ENCODE assay signal across 8 cellular contexts in genomic region chr19:57830071-57830602, GRCh38. TPM values are rescaled to one million over a fixed set of nuclear protein-coding genes. Genes with fewer than 3 reads are reported as not detected.
DNase-seq lines count a peak whose midpoint lies in the region; ATAC-seq and TF ChIP-seq lines count a peak whose summit lies in the region.

ZNF587B (plus strand) TSS chr19:57830299; CDS start chr19:57830529, 230 bp downstream.

- no peaks in the 10 kb centered on the region for H3K36me3 ChIP-seq in KMS-11 (ENCODE audit: insufficient read depth)

- H4K20me1 ChIP-seq in KMS-11 (ENCODE audit: insufficient read depth) = 0 out of 2 replicates have a peak, but pooled peaks cover 5% of the 10 kb centered on the region

- no peaks in the 10 kb centered on the region for H3K27me3 Mint-ChIP-seq in activated T-cell treated with anti-CD3 and anti-CD28 coated beads, Interleukin-2, amount 50 U/mL, for 4 hours (ENCODE audit: low read depth)

- peaks cover 22% of the 10 kb centered on the region for H3K4me1 Mint-ChIP-seq in activated T-cell treated with anti-CD3 and anti-CD28 coated beads, Interleukin-2, amount 50 U/mL, for 4 hours (ENCODE audit: low read depth)

- ATAC-seq in activated T-cell treated with anti-CD3 and anti-CD28 coated beads, Interleukin-2, amount 50 U/mL, for 4 hours = peak; percentile 52 to 65
- no peak for ATAC-seq in GM18520 (IDR thresholded peaks at IDR 0.05; ENCODE audit: unreplicated experiment)

- no peak within 1 kb of the TSS for H3K4me2 ChIP-seq in KMS-11

- DNase-seq in AG09319 (ENCODE audit: extremely low read depth, low read depth) (no peak), fibroblast of peridontal ligament (ENCODE audit: extremely low read depth) (peak; percentile 68), mucosa of gallbladder (ENCODE audit: low spot score) (peak; percentile 76), SIG-M5 treated with dmso at 0.1 percent for 504 hours (lab: John Stamatoyannopoulos, UW; ENCODE audit: unreplicated experiment) (no peak)
- DNase-seq in activated T-cell treated with anti-CD3 and anti-CD28 coated beads, Interleukin-2, amount 50 U/mL, for 4 hours = no peak

- no peak within 1 kb of the TSS for H3K4me3 ChIP-seq in KMS-11 (IDR thresholded peaks at IDR 0.05; ENCODE audit: insufficient read depth, low read depth, low read length)

- no peaks in the 10 kb centered on the region for H3K4me1 ChIP-seq in KMS-11 (ENCODE audit: low read depth, poor library complexity, severe bottlenecking)

- no peak within 1 kb of the TSS for H3K27ac ChIP-seq in KMS-11
- no peak within 1 kb of the TSS for H3K27ac ChIP-seq in temporal lobe (ENCODE audit: low read depth, low read length)

- H3K9me3 Mint-ChIP-seq in activated T-cell treated with anti-CD3 and anti-CD28 coated beads, Interleukin-2, amount 50 U/mL, for 4 hours = no peaks in the 10 kb centered on the region

- no peak within 1 kb of the TSS for H2AFZ ChIP-seq in KMS-11 (ENCODE audit: low read depth)

- H3K27me3 ChIP-seq in KMS-11 (ENCODE audit: insufficient read depth, low read depth) = no peaks in the 10 kb centered on the region

- peaks cover 23% of the 10 kb centered on the region for H3K36me3 Mint-ChIP-seq in activated T-cell treated with anti-CD3 and anti-CD28 coated beads, Interleukin-2, amount 50 U/mL, for 4 hours (ENCODE audit: insufficient read depth)

- peaks cover 65% of the 10 kb centered on the region for H3K79me2 ChIP-seq in KMS-11 (ENCODE audit: insufficient read depth, low read depth)

- H3K9ac ChIP-seq in KMS-11 = no peak within 1 kb of the TSS

- TF ChIP-seq CTCF in AG09319 (IDR thresholded peaks at IDR 0.05; ENCODE audit: low read depth, low read length) (peak; percentile 19), KMS-11 (conservative IDR thresholded peaks at IDR 0.05; ENCODE audit: low read depth, low read length) (peak; percentile 58)

- H3K4me3 Mint-ChIP-seq in activated T-cell treated with anti-CD3 and anti-CD28 coated beads, Interleukin-2, amount 50 U/mL, for 4 hours = no peak within 1 kb of the TSS

RNA-seq across cellular contexts. Expression of gene ZNF587B, which starts in this region (rescaled TPM):
- total RNA-seq in activated T-cell treated with anti-CD3 and anti-CD28 coated beads, Interleukin-2, amount 50 U/mL, for 4 hours = 10 to 100 TPM; 22.6 to 29.1 (median 27.9) TPM
- total RNA-seq in mucosa of gallbladder (15.9 TPM), temporal lobe (15.5 TPM)

Comparison
In these comparisons a context has a peak if more than half of its experiments do, and no peak if none do; other contexts are left out.
1. DNase-seq: peak in fibroblast of peridontal ligament (single experiment) and mucosa of gallbladder (single experiment); none in AG09319 (single experiment), activated T-cell treated with anti-CD3 and anti-CD28 coated beads, Interleukin-2, amount 50 U/mL, for 4 hours (single experiment) and SIG-M5 treated with dmso at 0.1 percent for 504 hours (single experiment).